Comparison of ENCODE assay signal across 1 cellular context in the genomic region with DNA sequence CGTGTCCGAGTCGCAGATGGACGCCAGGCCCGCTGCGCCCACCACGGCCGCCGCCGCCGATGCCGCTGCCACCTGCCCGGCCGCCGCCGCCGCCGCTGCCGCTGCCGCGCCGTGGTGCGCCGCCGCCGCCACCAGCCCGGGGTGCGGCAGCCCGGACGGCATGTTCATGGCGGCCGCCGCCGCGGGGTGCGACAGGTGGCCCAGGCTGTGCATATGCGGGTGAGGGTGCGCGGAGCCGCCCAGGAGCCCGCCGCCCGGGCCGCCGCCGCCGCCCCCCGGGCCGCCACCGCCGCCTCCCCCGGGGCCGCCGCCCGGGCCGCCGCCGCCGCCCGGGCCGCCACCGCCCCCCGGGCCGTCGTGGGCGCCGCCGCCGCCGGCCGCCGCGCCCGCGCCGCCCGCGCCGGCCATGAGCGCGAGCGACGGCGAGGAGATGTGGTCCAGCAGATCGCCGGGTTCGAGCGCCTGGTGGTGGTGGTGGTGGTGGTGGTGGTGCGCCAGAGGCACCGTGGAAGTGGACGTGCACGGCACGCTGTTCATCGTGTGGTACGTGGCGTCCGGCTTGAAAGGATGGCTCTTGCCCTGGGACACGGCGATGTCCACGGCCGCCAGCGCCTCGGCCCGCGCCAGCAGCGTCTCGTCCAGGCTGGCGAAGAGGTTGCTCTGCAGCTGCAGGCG.
TF ChIP-seq lines count a peak whose summit lies in the region.

No MANE protein-coding gene starts in this region.

TF ChIP-seq in WTC11, 78 proteins besides CTCF, POLR2A, EP300 and RAD21 (continued from another document):
- TF ChIP-seq, protein P1, sequence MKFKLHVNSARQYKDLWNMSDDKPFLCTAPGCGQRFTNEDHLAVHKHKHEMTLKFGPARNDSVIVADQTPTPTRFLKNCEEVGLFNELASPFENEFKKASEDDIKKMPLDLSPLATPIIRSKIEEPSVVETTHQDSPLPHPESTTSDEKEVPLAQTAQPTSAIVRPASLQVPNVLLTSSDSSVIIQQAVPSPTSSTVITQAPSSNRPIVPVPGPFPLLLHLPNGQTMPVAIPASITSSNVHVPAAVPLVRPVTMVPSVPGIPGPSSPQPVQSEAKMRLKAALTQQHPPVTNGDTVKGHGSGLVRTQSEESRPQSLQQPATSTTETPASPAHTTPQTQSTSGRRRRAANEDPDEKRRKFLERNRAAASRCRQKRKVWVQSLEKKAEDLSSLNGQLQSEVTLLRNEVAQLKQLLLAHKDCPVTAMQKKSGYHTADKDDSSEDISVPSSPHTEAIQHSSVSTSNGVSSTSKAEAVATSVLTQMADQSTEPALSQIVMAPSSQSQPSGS (CRISPR knock-in tag; IDR thresholded peaks at IDR 0.05; ENCODE audit: borderline replicate concordance, low read depth): no peak
- TF ChIP-seq ZNF232 (CRISPR knock-in tag; IDR thresholded peaks at IDR 0.05): no peak
- no peak for TF ChIP-seq SMAD4 (CRISPR knock-in tag; IDR thresholded peaks at IDR 0.05)
- TF ChIP-seq NFATC4 (CRISPR knock-in tag; IDR thresholded peaks at IDR 0.05): no peak
- TF ChIP-seq, protein P2, sequence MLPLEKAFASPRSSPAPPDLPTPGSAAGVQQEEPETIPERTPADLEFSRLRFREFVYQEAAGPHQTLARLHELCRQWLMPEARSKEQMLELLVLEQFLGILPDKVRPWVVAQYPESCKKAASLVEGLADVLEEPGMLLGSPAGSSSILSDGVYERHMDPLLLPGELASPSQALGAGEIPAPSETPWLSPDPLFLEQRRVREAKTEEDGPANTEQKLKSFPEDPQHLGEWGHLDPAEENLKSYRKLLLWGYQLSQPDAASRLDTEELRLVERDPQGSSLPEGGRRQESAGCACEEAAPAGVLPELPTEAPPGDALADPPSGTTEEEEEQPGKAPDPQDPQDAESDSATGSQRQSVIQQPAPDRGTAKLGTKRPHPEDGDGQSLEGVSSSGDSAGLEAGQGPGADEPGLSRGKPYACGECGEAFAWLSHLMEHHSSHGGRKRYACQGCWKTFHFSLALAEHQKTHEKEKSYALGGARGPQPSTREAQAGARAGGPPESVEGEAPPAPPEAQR (CRISPR knock-in tag; IDR thresholded peaks at IDR 0.05): no peak
- no peak for TF ChIP-seq ELF4 (CRISPR knock-in tag; IDR thresholded peaks at IDR 0.05; ENCODE audit: low read depth)
- TF ChIP-seq ATF6 (CRISPR knock-in tag; IDR thresholded peaks at IDR 0.05): no peak
- no peak for TF ChIP-seq CREM (CRISPR knock-in tag; IDR thresholded peaks at IDR 0.05)
- no peak for TF ChIP-seq NR3C1 (CRISPR knock-in tag; conservative IDR thresholded peaks at IDR 0.05; ENCODE audit: low read depth)
- TF ChIP-seq TEAD4 (CRISPR knock-in tag; IDR thresholded peaks at IDR 0.05): no peak
- no peak for TF ChIP-seq ZNF416 (CRISPR knock-in tag; IDR thresholded peaks at IDR 0.05)
- no peak for TF ChIP-seq IRF2 (CRISPR knock-in tag; IDR thresholded peaks at IDR 0.05; ENCODE audit: borderline replicate concordance, low read depth)
- no peak for TF ChIP-seq KAT7 (CRISPR knock-in tag; IDR thresholded peaks at IDR 0.05; ENCODE audit: borderline replicate concordance)
TF ChIP-seq in WTC11: peak in this region for 0.
